8 cellular contexts compared by ENCODE assay signal in the genomic region with DNA sequence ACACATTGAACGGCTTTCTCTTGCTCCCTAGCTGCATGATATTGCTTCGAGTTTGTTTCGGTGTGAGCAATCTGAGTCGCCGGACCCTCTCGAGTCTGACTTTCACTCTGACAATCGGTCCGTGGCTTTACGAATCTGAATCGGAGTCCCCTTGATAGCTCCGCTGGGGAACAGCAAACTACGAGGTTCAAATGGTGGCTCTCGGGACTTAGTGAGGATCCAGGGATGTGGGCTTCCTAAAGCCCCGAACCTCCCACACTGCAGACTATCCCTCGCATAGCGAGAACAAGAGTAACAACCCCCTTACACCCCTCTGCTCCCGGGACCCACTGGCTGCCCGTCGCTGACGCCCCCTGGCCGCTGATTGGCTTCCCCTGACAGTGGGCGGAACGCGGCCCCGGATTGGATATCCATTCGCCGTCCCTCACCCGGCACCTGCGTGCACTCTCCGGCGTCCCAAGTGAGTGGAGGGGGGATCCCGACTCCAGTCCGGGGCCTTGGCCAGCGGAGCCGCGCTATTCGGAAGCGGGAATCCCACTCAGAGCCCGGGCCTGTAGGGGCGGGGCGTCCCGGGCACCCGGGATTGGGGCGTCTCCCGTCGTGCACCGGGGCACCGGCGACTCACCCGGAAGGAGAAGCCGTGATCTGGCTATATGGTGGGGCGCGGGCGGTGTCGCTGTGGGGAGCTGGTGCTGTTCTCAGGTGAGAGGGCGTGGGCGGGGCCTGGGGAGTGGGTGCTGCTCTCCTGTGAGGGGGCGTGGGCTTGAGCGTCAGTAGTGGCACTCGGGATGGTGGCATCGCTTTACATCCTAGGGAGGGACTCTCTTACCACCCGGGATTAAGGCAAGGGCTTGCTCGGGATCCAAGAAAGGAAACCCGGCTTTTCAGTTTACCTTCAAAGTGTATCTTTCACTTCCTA. TPM values are rescaled to one million over a fixed set of nuclear protein-coding genes. Genes with fewer than 3 reads are reported as not detected.
DNase-seq lines count a peak whose midpoint lies in the region; ATAC-seq and TF ChIP-seq lines count a peak whose summit lies in the region.

Gene SNX11, plus strand, starts transcription at position 630 of the 919 bp plus-strand sequence. CDS start 4,278 bp downstream, outside the sequence.

- H4K20me1 ChIP-seq in PC-9 (ENCODE audit: insufficient read depth) = no peaks in the 10 kb centered on the region; the same call in 1 of the 2 replicates

- intact Hi-C loops in PC-9 (cut with micrococcal nuclease; ENCODE audit: unreplicated experiment) = no loop called here

- in situ Hi-C loops in KBM-7 (cut with MboI; ENCODE audit: low pct_unique_long_range_greater_than_20kb, low sequenced_read_pairs) = no loop called here

- peak; percentile 50; the same call in 1 of the 2 replicates for TF ChIP-seq CTCF in PC-9 (conservative IDR thresholded peaks at IDR 0.05)

- H3K9me3 ChIP-seq in PC-9 (ENCODE audit: insufficient read depth, low read depth) (0 out of 2 replicates have a peak, but pooled peaks cover 4% of the 10 kb centered on the region), mucosa of stomach (ENCODE audit: control insufficient read depth, low read length) (no peaks in the 10 kb centered on the region)

- peak; percentile 70 for ATAC-seq in GM21717 (IDR thresholded peaks at IDR 0.05; ENCODE audit: unreplicated experiment)

- CTCF ChIA-PET in PC-9 (lab: Charles Lee) = interaction anchor here (0.6 to 1.3 kb wide), 2 partner anchors 11 to 80 kb away, joined by 3 read pairs; no protein-coding TSS in a partner anchor

- peak within 1 kb of the TSS; percentile 90 for H3K27ac ChIP-seq in PC-9

- H3K9ac ChIP-seq in mucosa of stomach (ENCODE audit: low read length) = peak within 1 kb of the TSS; percentile 89

- H3K9me2 ChIP-seq in PC-9 (ENCODE audit: insufficient read depth) = no peaks in the 10 kb centered on the region

- peaks cover 32% of the 10 kb centered on the region for H3F3A ChIP-seq in PC-9 (ENCODE audit: insufficient read depth, low read depth)

- peak within 1 kb of the TSS; percentile 100 for H2AFZ ChIP-seq in PC-9

- peak; percentile 91 for DNase-seq in DMS79 (lab: John Stamatoyannopoulos, UW)
- peak; percentile 89 for DNase-seq in KBM-7
- peak; percentile 90 to 94 for DNase-seq in PC-9
- DNase-seq in activated T-cell treated with anti-CD3 and anti-CD28 coated beads, Interleukin-2, amount 50 U/mL, for 1 hour = peak; percentile 93
- peak; percentile 89 to 92 for DNase-seq in erythroblast (lab: John Stamatoyannopoulos, UW)
- peak; percentile 81 for DNase-seq in stimulated activated CD8-positive, alpha-beta memory T cell treated with anti-CD3 and anti-CD28 coated beads, Interleukin-7, amount 100 ng/mL, for 24 hours (ENCODE audit: low read depth)

- H3K4me1 ChIP-seq in PC-9 (replicated peaks; ENCODE audit: insufficient read depth) (peaks cover 8% of the 10 kb centered on the region), mucosa of stomach (ENCODE audit: control insufficient read depth, insufficient read depth, low read length) (no peaks in the 10 kb centered on the region)

- peaks cover 40% of the 10 kb centered on the region for H3K79me2 ChIP-seq in PC-9 (ENCODE audit: low read depth)

- H3K4me2 ChIP-seq in PC-9 = peak within 1 kb of the TSS; percentile 89

- BruUV-seq in PC-9 (replicated peaks; lab: Mats Ljungman, UMichigan) = TSS peak; percentile 75

- H3K27me3 ChIP-seq in PC-9 (ENCODE audit: insufficient read depth, low read depth) (no peaks in the 10 kb centered on the region), mucosa of stomach (ENCODE audit: control insufficient read depth, insufficient read depth, low read length) (no peaks in the 10 kb centered on the region)

- POLR2A ChIA-PET in PC-9 (lab: Charles Lee; ENCODE audit: unreplicated experiment) = interaction anchor here (0.5 to 0.7 kb wide), 5 partner anchors 16 to 379 kb away, joined by 3 to 6 read pairs (median 3); no protein-coding TSS in a partner anchor

- peak within 1 kb of the TSS; percentile 94 for H3K4me3 ChIP-seq in PC-9
- H3K4me3 ChIP-seq in mucosa of stomach (ENCODE audit: low read length) = peak within 1 kb of the TSS; percentile 70

- no peaks in the 10 kb centered on the region for H3K36me3 ChIP-seq in PC-9 (ENCODE audit: low read depth)
- H3K36me3 ChIP-seq in mucosa of stomach (ENCODE audit: control insufficient read depth, insufficient read depth, low read length) = no peaks in the 10 kb centered on the region

- peak; percentile 76 for TF ChIP-seq POLR2A in erythroblast (IDR thresholded peaks at IDR 0.05; ENCODE audit: low read length)

RNA-seq across cellular contexts. Expression of gene SNX11, which starts in this region (rescaled TPM):
- total RNA-seq in PC-9 (2021) = 16.0 and 17.0 TPM in 2 replicates

Comparison
In these comparisons a context has a peak if more than half of its experiments do, and no peak if none do; other contexts are left out.
1. Peak in every context shown above with its lines: DNase-seq, ATAC-seq, H3K4me3 ChIP-seq and H3K27ac ChIP-seq.